In the genomic region with DNA sequence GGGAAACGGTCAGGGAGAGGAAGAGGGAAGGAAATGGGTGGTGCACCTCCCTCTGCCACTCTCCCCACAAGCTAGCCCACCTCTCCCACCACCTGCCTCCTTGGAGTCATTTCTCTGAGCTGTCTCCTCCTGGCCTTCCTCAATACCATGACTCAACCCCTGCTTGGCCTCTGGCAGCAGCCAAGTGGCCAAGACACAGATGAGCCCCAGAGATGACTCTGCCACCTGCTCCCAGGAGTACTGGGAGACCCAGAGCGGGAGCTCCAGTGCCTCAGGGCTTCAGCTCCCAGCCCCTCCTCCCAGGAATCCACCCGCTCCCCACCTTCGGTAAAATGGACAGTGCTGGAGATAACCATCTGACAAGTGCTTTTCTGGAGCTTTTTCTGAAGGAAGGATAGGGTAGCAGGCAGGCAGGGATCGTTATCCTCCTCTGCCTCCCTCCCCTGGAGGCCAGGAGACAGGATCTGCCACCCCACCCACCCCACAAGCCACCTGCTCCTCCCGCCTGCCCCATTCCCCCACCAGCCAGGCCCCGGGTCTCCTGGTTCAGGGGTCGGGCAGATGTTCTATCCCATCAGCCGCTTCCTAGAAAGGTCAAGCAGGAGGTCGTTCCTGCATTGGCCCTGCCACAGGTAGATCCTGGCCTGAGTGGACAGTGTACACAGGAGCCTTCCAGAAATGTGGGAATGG, we compare ENCODE assay signal across 8 cellular contexts. TPM values are rescaled to one million over a fixed set of nuclear protein-coding genes. Genes with fewer than 3 reads are reported as not detected.
DNase-seq lines count a peak whose midpoint lies in the region; ATAC-seq and TF ChIP-seq lines count a peak whose summit lies in the region.
"Had no signal": no experiment of that assay in that cellular context is flagged by ENCODE, and none has a peak within 500 bp of the region (broad histone marks: within the 10 kb centered on the region; RNA-seq: fewer than 3 reads in every experiment).

No MANE protein-coding gene starts in this region.

- TF ChIP-seq CTCF in heart left ventricle (IDR thresholded peaks at IDR 0.05) (no peak), hepatocyte (IDR thresholded peaks at IDR 0.05; ENCODE audit: poor library complexity) (no peak), upper lobe of right lung (IDR thresholded peaks at IDR 0.05) (no peak)

- H3K4me1 ChIP-seq in heart left ventricle, result peaks cover 6 to 61% (median 25%) of the 10 kb centered on the region in 12 donors
- peaks cover 37% of the 10 kb centered on the region for H3K4me1 ChIP-seq in hepatocyte (ENCODE audit: insufficient read depth)
- peaks cover 37% of the 10 kb centered on the region for H3K4me1 ChIP-seq in upper lobe of right lung

- H4K20me1 ChIP-seq in hepatocyte (ENCODE audit: insufficient read depth, poor library complexity, severe bottlenecking), result no peaks in the 10 kb centered on the region

- intact Hi-C loops in heart left ventricle (cut with DNase I) (loop anchor here in 3 of 10 donors (5.0 kb wide), 2 partner anchors 38 to 78 kb away; no protein-coding TSS in a partner anchor), Right ventricle myocardium superior (cut with DNase I) (no loop called here), upper lobe of right lung (cut with DNase I) (no loop called here)

- ATAC-seq in heart left ventricle (no peak), Right ventricle myocardium superior (ENCODE audit: poor library complexity) (no peak), upper lobe of right lung (no peak), HG03039 (IDR thresholded peaks at IDR 0.05; ENCODE audit: unreplicated experiment) (no peak)
- ATAC-seq: T-cell had no signal

- WGBS in heart left ventricle, 4 donors, result 71 to 86% (median 77%) methylated on average over 7 to 10 of the region's 10 CpGs
- 68% methylated on average over 9 of the region's 10 CpGs for WGBS in hepatocyte (ENCODE audit: low lambda C conversion rate, missing lambda C conversion rate)

- H3K79me2 ChIP-seq in hepatocyte, result peaks cover 34% of the 10 kb centered on the region

- TF ChIP-seq POLR2A in heart left ventricle (IDR thresholded peaks at IDR 0.05), result no peak

- H3K4me2 ChIP-seq in hepatocyte, result peak overlapping the region; percentile 76

- H3K36me3 ChIP-seq in heart left ventricle (peaks cover 0 to 26% (median 22%) of the 10 kb centered on the region in 9 donors), hepatocyte (replicated peaks; ENCODE audit: insufficient read depth, low read depth) (no peaks in the 10 kb centered on the region), upper lobe of right lung (peaks cover 13% of the 10 kb centered on the region)

- H3K27ac ChIP-seq in heart left ventricle (peak overlapping the region; percentile 87 to 99 (median 96)), hepatocyte (peak overlapping the region; percentile 93), upper lobe of right lung (peak overlapping the region; percentile 93)

- DNase-seq in heart left ventricle, result no peak
- no peak for DNase-seq in Right ventricle myocardium superior
- DNase-seq in hepatocyte (ENCODE audit: low spot score), result no peak
- DNase-seq in upper lobe of right lung, result no peak
- no peak for DNase-seq in NCI-H146 (lab: John Stamatoyannopoulos, UW)
- DNase-seq: T-cell had no signal

- H3K9me3 ChIP-seq in heart left ventricle (no peaks in the 10 kb centered on the region), hepatocyte (ENCODE audit: low read depth) (no peaks in the 10 kb centered on the region), upper lobe of right lung (no peaks in the 10 kb centered on the region)

- H3K4me3 ChIP-seq in heart left ventricle, result no peak overlapping the region
- no peak overlapping the region for H3K4me3 ChIP-seq in hepatocyte
- H3K4me3 ChIP-seq in upper lobe of right lung, result no peak overlapping the region

- H2AFZ ChIP-seq in hepatocyte, result no peak overlapping the region

- H3K9me2 ChIP-seq in hepatocyte (replicated peaks; ENCODE audit: insufficient read depth), result no peaks in the 10 kb centered on the region

- H3K27me3 ChIP-seq in heart left ventricle (no peaks in the 10 kb centered on the region), hepatocyte (no peaks in the 10 kb centered on the region), upper lobe of right lung (no peaks in the 10 kb centered on the region)

RNA-seq across cellular contexts. Expression of a gene that starts 2.5 kb away (rescaled TPM):
- 10 to 100 TPM; 37.2 to 92.6 (median 45.4) TPM for total RNA-seq in heart left ventricle
- polyA plus RNA-seq in heart left ventricle, result 100 to 1,000 TPM in 1 of 2 donors, 10 to 100 TPM in 1; 72.6 to 233 TPM
- total RNA-seq in Right ventricle myocardium superior, result 44.3 TPM
- total RNA-seq in hepatocyte, result 103 and 129 TPM in 2 replicates
- 134 and 155 TPM in 2 replicates for polyA plus RNA-seq in hepatocyte
- total RNA-seq in upper lobe of right lung, result 69.6 TPM

RNA-seq across cellular contexts. Expression of a gene that starts 5.6 kb away (rescaled TPM):
- total RNA-seq in heart left ventricle (1 to 10 TPM in 7 of 9 donors, under 1 TPM in 1, not detected in 1; 0.79 to 6.1 (median 3.9) TPM), Right ventricle myocardium superior (5.8 TPM), hepatocyte (112 and 141 TPM in 2 replicates), upper lobe of right lung (112 TPM)
- polyA plus RNA-seq in heart left ventricle (1 to 10 TPM; 1.7 to 4.4 TPM), hepatocyte (62.8 and 94.9 TPM in 2 replicates)

RNA-seq across cellular contexts. Expression of a gene that starts 16.8 kb away (rescaled TPM):
- total RNA-seq in heart left ventricle (100 to 1,000 TPM in 7 of 9 donors, 10 to 100 TPM in 2; 98.1 to 189 (median 132) TPM), Right ventricle myocardium superior (153 TPM), hepatocyte (82.0 and 115 TPM in 2 replicates), upper lobe of right lung (76.1 TPM)
- polyA plus RNA-seq in heart left ventricle (100 to 1,000 TPM; 173 to 272 TPM), hepatocyte (248 and 282 TPM in 2 replicates)

RNA-seq across cellular contexts. Expression of a gene that starts 17.8 kb away (rescaled TPM):
- total RNA-seq in heart left ventricle (1,000 to 10,000 TPM; 1,023 to 2,291 (median 2,114) TPM), Right ventricle myocardium superior (2,267 TPM), hepatocyte (2.7 and 15.0 TPM in 2 replicates), upper lobe of right lung (not detected)
- polyA plus RNA-seq in heart left ventricle (1,000 to 10,000 TPM in 1 of 2 donors, 100 to 1,000 TPM in 1; 752 to 3,565 TPM), hepatocyte (1.3 and 4.0 TPM in 2 replicates)
- total RNA-seq: pulmonary artery endothelial cell, T-cell had no signal

RNA-seq across cellular contexts. Expression of a gene that starts 23.4 kb away (rescaled TPM):
- total RNA-seq in heart left ventricle, result 10 to 100 TPM; 48.4 to 92.0 (median 67.7) TPM
- polyA plus RNA-seq in heart left ventricle, result 10 to 100 TPM; 72.9 to 73.4 TPM
- 68.1 TPM for total RNA-seq in Right ventricle myocardium superior
- total RNA-seq in hepatocyte, result 56.2 and 65.5 TPM in 2 replicates
- polyA plus RNA-seq in hepatocyte, result 40.6 and 50.7 TPM in 2 replicates
- total RNA-seq in upper lobe of right lung, result 63.5 TPM

Comparison
In these comparisons a context has a peak if more than half of its experiments do, and no peak if none do; other contexts are left out.
1. RNA of a gene that starts 5.6 kb away (total RNA-seq): 112 to 141 TPM in hepatocyte and 112 TPM in upper lobe of right lung (single experiment); 5.8 TPM in Right ventricle myocardium superior (single experiment) and 0.79 to 6.1 TPM in heart left ventricle; every median in the first group is over 10 times any median in the second.
2. Peak in every context shown above with its lines, with median percentiles within 50 percentile points of each other: H3K27ac ChIP-seq.